21 cellular contexts compared by ENCODE assay signal in genomic region chr20:14984768-14985622, GRCh38.
A peak's percentile ranks its signal among the peaks of the same experiment; 100 is the strongest.
DNase-seq lines count a peak whose midpoint lies in the region; ATAC-seq, FAIRE-seq and TF ChIP-seq lines count a peak whose summit lies in the region.
"Had no signal": no experiment of that assay in that cellular context is flagged by ENCODE, and none has a peak within 500 bp of the region (broad histone marks: within the 10 kb centered on the region; RNA-seq: fewer than 3 reads in every experiment).

No MANE protein-coding gene starts in this region.

- no peak overlapping the region for H3K23ac ChIP-seq in mesendoderm (ENCODE audit: low read length)

- H3K4me3 ChIP-seq in endothelial cell of umbilical vein (replicated peaks in 1 of 3; ENCODE audit: insufficient read depth in 1 of 3, low read depth in 1 of 3, low read length in 3 of 3) (no peak overlapping the region), mesendoderm (ENCODE audit: low read length) (no peak overlapping the region), upper lobe of right lung (no peak overlapping the region)
- H3K4me3 ChIP-seq: breast epithelium had no signal

- ATAC-seq in upper lobe of right lung (peak; percentile 68), HG03565 (IDR thresholded peaks at IDR 0.05; ENCODE audit: unreplicated experiment) (no peak), HG03196 (IDR thresholded peaks at IDR 0.05; ENCODE audit: unreplicated experiment) (no peak)
- ATAC-seq: Panc1 had no signal

- POLR2A ChIA-PET in endothelial cell of umbilical vein (lab: Charles Lee): interaction anchor here (0.7 to 1.3 kb wide), 3 partner anchors 21 to 122 kb away, joined by 3 to 13 read pairs (median 5); no protein-coding TSS in a partner anchor

- no peak overlapping the region for H3K18ac ChIP-seq in mesendoderm (ENCODE audit: low read length)

- no peak overlapping the region for H4K5ac ChIP-seq in mesendoderm (ENCODE audit: low read length)

- no peaks in the 10 kb centered on the region for H4K20me1 ChIP-seq in endothelial cell of umbilical vein (replicated peaks; ENCODE audit: control insufficient read depth, extremely low read depth, insufficient read depth, low read length)

- CTCF ChIA-PET in endothelial cell of umbilical vein (lab: Charles Lee): interaction anchor here (0.7 to 3.2 kb wide), 7 partner anchors 11 to 647 kb away, joined by 3 to 15 read pairs (median 4); partner anchors contain the start of gene FLRT3

- H3K27ac ChIP-seq in endothelial cell of umbilical vein (ENCODE audit: insufficient read depth, low read depth, low read length) (peak overlapping the region; percentile 84), mesendoderm (ENCODE audit: low read depth, low read length) (no peak overlapping the region), upper lobe of right lung (peak overlapping the region; percentile 75)
- H3K27ac ChIP-seq: KMS-11 had no signal

- no CpG with 5 or more reads among the region's 4 CpGs for WGBS in mesendoderm (ENCODE audit: extremely low coverage, insufficient coverage, low lambda C conversion rate)

- H3K9ac ChIP-seq in endothelial cell of umbilical vein (replicated peaks; ENCODE audit: extremely low read depth, insufficient read depth, low read length) (peak overlapping the region; percentile 23), mesendoderm (ENCODE audit: low read length) (no peak overlapping the region)
- H3K9ac ChIP-seq: KMS-11 had no signal

- no peak overlapping the region for H3K56ac ChIP-seq in mesendoderm (ENCODE audit: low read length)

- H3K79me2 ChIP-seq in endothelial cell of umbilical vein (ENCODE audit: control insufficient read depth, insufficient read depth, low read length): no peaks in the 10 kb centered on the region
- no peaks in the 10 kb centered on the region for H3K79me2 ChIP-seq in mesendoderm (ENCODE audit: control insufficient read depth, insufficient read depth, low read length)

- TF ChIP-seq POLR2A in endothelial cell of umbilical vein (IDR thresholded peaks at IDR 0.05; ENCODE audit: low read depth, low read length): no peak
- TF ChIP-seq POLR2A in erythroblast (IDR thresholded peaks at IDR 0.05; ENCODE audit: low read length): no peak

- dilution Hi-C loops in endothelial cell of umbilical vein (cut with MboI; ENCODE audit: extremely low pct_ligation_motif_present, low sequenced_read_pairs): no loop called here

- H3K9me1 ChIP-seq in endothelial cell of umbilical vein (replicated peaks; ENCODE audit: control insufficient read depth, extremely low read depth, insufficient read depth, low read length): no peaks in the 10 kb centered on the region

- H2AFZ ChIP-seq in endothelial cell of umbilical vein (ENCODE audit: low read depth, low read length): peak overlapping the region; percentile 38

- H4K8ac ChIP-seq in mesendoderm (ENCODE audit: low read depth, low read length): no peak overlapping the region

- intact Hi-C loops in endothelial cell of umbilical vein (cut with micrococcal nuclease) (loop anchor here (1.0 to 5.0 kb wide), 5 partner anchors 22 to 252 kb away; no protein-coding TSS in a partner anchor), upper lobe of right lung (cut with DNase I) (no loop called here)

- peak overlapping the region; percentile 52 for H3K4ac ChIP-seq in mesendoderm (ENCODE audit: low read depth, low read length)

- BruUV-seq in endothelial cell of umbilical vein (replicated peaks; lab: Mats Ljungman, UMichigan): TSS peak; percentile 43

- peak; percentile 94 for FAIRE-seq in endothelial cell of umbilical vein (lab: Jason Lieb, UNC)
- FAIRE-seq: A204.1 had no signal

- H2BK5ac ChIP-seq in mesendoderm (ENCODE audit: low read length): no peak overlapping the region

- H3K4me2 ChIP-seq in endothelial cell of umbilical vein (ENCODE audit: insufficient read depth, low read length): peak overlapping the region; percentile 54
- no peak overlapping the region for H3K4me2 ChIP-seq in mesendoderm (ENCODE audit: low read length)
- H3K4me2 ChIP-seq: KMS-11 had no signal

- no peak overlapping the region for H2BK15ac ChIP-seq in mesendoderm (replicated peaks; ENCODE audit: low read depth)

- H3K27me3 ChIP-seq in endothelial cell of umbilical vein (ENCODE audit: control insufficient read depth in 2 of 2, insufficient read depth in 2 of 2, low read length in 2 of 2): no peaks in the 10 kb centered on the region
- H3K27me3 ChIP-seq in mesendoderm (ENCODE audit: insufficient read depth, low read length, poor library complexity): peaks cover 2% of the 10 kb centered on the region
- no peaks in the 10 kb centered on the region for H3K27me3 ChIP-seq in upper lobe of right lung
- H3K27me3 ChIP-seq: breast epithelium had no signal

- no peak overlapping the region for H2AK5ac ChIP-seq in mesendoderm (ENCODE audit: low read length)

- H3K79me1 ChIP-seq in mesendoderm (ENCODE audit: low read length): no peaks in the 10 kb centered on the region

- peaks cover 30% of the 10 kb centered on the region for H3K4me1 ChIP-seq in endothelial cell of umbilical vein (ENCODE audit: control insufficient read depth, extremely low read depth, insufficient read depth, low read length)
- no peaks in the 10 kb centered on the region for H3K4me1 ChIP-seq in mesendoderm (ENCODE audit: control insufficient read depth, low read depth, low read length)
- H3K4me1 ChIP-seq in upper lobe of right lung: no peaks in the 10 kb centered on the region
- H3K4me1 ChIP-seq: breast epithelium had no signal

- H3K36me3 ChIP-seq in endothelial cell of umbilical vein (ENCODE audit: control insufficient read depth in 2 of 2, extremely low read depth in 1 of 2, insufficient read depth in 2 of 2, low read length in 2 of 2) (no peaks in the 10 kb centered on the region), mesendoderm (ENCODE audit: control insufficient read depth, insufficient read depth, low read length) (no peaks in the 10 kb centered on the region), upper lobe of right lung (no peaks in the 10 kb centered on the region)
- H3K36me3 ChIP-seq: breast epithelium had no signal

- H3K9me3 ChIP-seq in endothelial cell of umbilical vein (replicated peaks; ENCODE audit: control insufficient read depth, insufficient read depth, low read length) (no peaks in the 10 kb centered on the region), upper lobe of right lung (no peaks in the 10 kb centered on the region)

- DNase-seq in NCI-H2196 treated with DMSO at 0.1 percent for 48 hours (lab: John Stamatoyannopoulos, UW; ENCODE audit: unreplicated experiment) (peak; percentile 8), NCI-H2196 (lab: John Stamatoyannopoulos, UW; ENCODE audit: unreplicated experiment) (no peak), endothelial cell of umbilical vein (ENCODE audit: low read depth, low spot score) (peak; percentile 94), mesendoderm (no peak), upper lobe of right lung (no peak), erythroblast (lab: John Stamatoyannopoulos, UW) (no peak)
- DNase-seq: activated gamma-delta T cell; CD4-positive, alpha-beta memory T cell; effector memory CD4-positive, alpha-beta T cell; EL; H9; NCI-H1436; NCI-H510A; stimulated activated CD4-positive, alpha-beta T cell treated with anti-CD3 and anti-CD28 coated beads, Interleukin-12 subunit alpha, Interleukin-12 subunit beta, amount 100 ng/mL, for 4 hours; SW 1271 had no signal

- TF ChIP-seq CTCF in endothelial cell of umbilical vein (IDR thresholded peaks at IDR 0.05; ENCODE audit: extremely low read depth in 1 of 2, insufficient read depth in 1 of 2, low read depth in 1 of 2, low read length in 2 of 2): no peak
- TF ChIP-seq CTCF in upper lobe of right lung (IDR thresholded peaks at IDR 0.05): no peak

- H2BK120ac ChIP-seq in mesendoderm (ENCODE audit: low read depth, low read length): no peak overlapping the region

TF ChIP-seq in endothelial cell of umbilical vein, 7 proteins besides CTCF, POLR2A, EP300 and RAD21:
- TF ChIP-seq MAX (IDR thresholded peaks at IDR 0.05; ENCODE audit: insufficient read depth, insufficient read length): no peak
- peak; percentile 97 for TF ChIP-seq GATA2 (IDR thresholded peaks at IDR 0.05; ENCODE audit: insufficient read depth, insufficient read length, low read depth, low read length)
- no peak for TF ChIP-seq MYC (IDR thresholded peaks at IDR 0.05; ENCODE audit: low read depth, low read length)
- peak; percentile 88 for TF ChIP-seq POLR2AphosphoS5 (IDR thresholded peaks at IDR 0.05; ENCODE audit: insufficient read depth, low read depth, low read length)
- TF ChIP-seq FOS (IDR thresholded peaks at IDR 0.05; ENCODE audit: borderline replicate concordance, insufficient read depth, low read length): peak; percentile 84
- peak; percentile 67 for TF ChIP-seq JUN (IDR thresholded peaks at IDR 0.05; ENCODE audit: borderline replicate concordance, insufficient read depth, insufficient read length, low read depth)
- no peak for TF ChIP-seq EZH2 (IDR thresholded peaks at IDR 0.05; ENCODE audit: borderline replicate concordance, low read depth, low read length, severe bottlenecking)
TF ChIP-seq in endothelial cell of umbilical vein: peak in this region for 4.

Comparison
In these comparisons a context has a peak if more than half of its experiments do, and no peak if none do; other contexts are left out.
1. DNase-seq: peak in NCI-H2196 treated with DMSO at 0.1 percent for 48 hours (single experiment) and endothelial cell of umbilical vein (single experiment); none in NCI-H2196 (single experiment), mesendoderm (single experiment), upper lobe of right lung (single experiment) and erythroblast (0 of 2).